In the genomic region with DNA sequence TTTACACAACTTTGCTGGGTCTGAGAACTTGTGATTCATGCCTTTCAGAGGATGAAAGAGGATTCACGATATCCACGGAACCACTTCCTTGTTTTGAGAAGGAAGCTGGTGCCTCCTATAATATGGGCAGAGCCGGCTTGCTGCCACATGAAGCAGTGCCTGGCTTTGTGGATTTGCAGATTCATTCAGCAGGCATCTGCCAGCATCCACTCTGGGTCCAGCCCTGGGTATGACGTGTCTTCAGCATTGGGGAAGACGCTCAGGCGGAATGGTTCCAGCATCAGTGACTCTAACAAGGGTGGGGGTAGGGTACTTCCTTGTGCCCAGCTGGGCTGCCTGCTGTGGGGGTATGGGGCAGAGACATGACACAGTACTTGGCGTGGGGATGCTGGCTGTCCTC, we compare ENCODE assay signal across 10 cellular contexts.
DNase-seq lines count a peak whose midpoint lies in the region; ATAC-seq and TF ChIP-seq lines count a peak whose summit lies in the region.
"Had no signal": no experiment of that assay in that cellular context is flagged by ENCODE, and none has a peak within 500 bp of the region (broad histone marks: within the 10 kb centered on the region; RNA-seq: fewer than 3 reads in every experiment).

No MANE protein-coding gene starts in this region.

- H3K4me3 ChIP-seq in breast epithelium (no peak overlapping the region), urinary bladder (ENCODE audit: low read depth, low read length) (no peak overlapping the region)

- peaks cover 52% of the 10 kb centered on the region for H3K4me1 Mint-ChIP-seq in MCF 10A (ENCODE audit: insufficient read depth, unreplicated experiment)

- intact Hi-C loops in MCF 10A (cut with micrococcal nuclease) (loop anchor here (2.0 kb wide), 1 partner anchor 108 kb away; no protein-coding TSS in a partner anchor), breast epithelium (cut with DNase I; ENCODE audit: low total_unique reads) (no loop called here)

- H3K36me3 ChIP-seq in breast epithelium: no peaks in the 10 kb centered on the region
- no peaks in the 10 kb centered on the region for H3K36me3 ChIP-seq in urinary bladder (ENCODE audit: insufficient read depth)

- peak overlapping the region; percentile 18 for H3K4me3 Mint-ChIP-seq in MCF 10A (ENCODE audit: unreplicated experiment)

- POLR2A ChIA-PET in MCF 10A (lab: Yijun Ruan, JAX): interaction anchor here (0.6 to 5.5 kb wide), 14 partner anchors 12 to 296 kb away, joined by 3 to 90 read pairs (median 4); a partner anchor contains a TSS

- H3K9me3 ChIP-seq in breast epithelium: no peaks in the 10 kb centered on the region

- CTCF ChIA-PET in MCF 10A (lab: Yijun Ruan, JAX): interaction anchor here (0.6 to 3.2 kb wide), 9 partner anchors 14 to 237 kb away, joined by 3 to 7 read pairs (median 4); a partner anchor contains a TSS

- H3K27me3 Mint-ChIP-seq in MCF 10A (ENCODE audit: insufficient read depth, unreplicated experiment): no peaks in the 10 kb centered on the region

- ATAC-seq in GM18511 (IDR thresholded peaks at IDR 0.05; ENCODE audit: unreplicated experiment): no peak

- BruUV-seq in MCF 10A (replicated peaks; lab: Mats Ljungman, UMichigan): no TSS peak

- no peaks in the 10 kb centered on the region for H3K27me3 ChIP-seq in breast epithelium

- no peaks in the 10 kb centered on the region for H3K36me3 Mint-ChIP-seq in MCF 10A (ENCODE audit: insufficient read depth, unreplicated experiment)

- TF ChIP-seq CTCF in MCF 10A (IDR thresholded peaks at IDR 0.05; ENCODE audit: unreplicated experiment) (no peak), breast epithelium (IDR thresholded peaks at IDR 0.05) (no peak)

- DNase-seq in MCF 10A (ENCODE audit: unreplicated experiment): peak; percentile 98
- DNase-seq in breast epithelium (ENCODE audit: low spot score in 2 of 2): no peak
- DNase-seq in SW480 (ENCODE audit: low spot score): peak; percentile 97
- DNase-seq in inferior parietal cortex (ENCODE audit: extremely low spot score): peak; percentile 15
- no peak for DNase-seq in SW 1271 (lab: John Stamatoyannopoulos, UW)
- no peak for DNase-seq in activated CD8-positive, alpha-beta memory T cell treated with anti-CD3 and anti-CD28 coated beads, Interleukin-2, amount 50 U/mL, for 48 hours
- DNase-seq: activated naive CD4-positive, alpha-beta T cell; glutamatergic neuron had no signal

- no peak for TF ChIP-seq POLR2A in breast epithelium (IDR thresholded peaks at IDR 0.05)

- WGBS in urinary bladder: 54% methylated on average over 7 of the region's 7 CpGs

- no peak overlapping the region for H3K27ac ChIP-seq in breast epithelium
- peak overlapping the region; percentile 51 for H3K27ac ChIP-seq in urinary bladder (ENCODE audit: low read depth)

- peak overlapping the region; percentile 3 for H3K27ac Mint-ChIP-seq in MCF 10A (ENCODE audit: low read depth, unreplicated experiment)

- H3K4me1 ChIP-seq in breast epithelium (no peaks in the 10 kb centered on the region), urinary bladder (ENCODE audit: insufficient read depth) (no peaks in the 10 kb centered on the region)

- H3K9me3 Mint-ChIP-seq in MCF 10A (ENCODE audit: unreplicated experiment): no peaks in the 10 kb centered on the region

Comparison
In these comparisons a context has a peak if more than half of its experiments do, and no peak if none do; other contexts are left out.
1. DNase-seq: peak in MCF 10A (single experiment), SW480 (single experiment) and inferior parietal cortex (single experiment); none in breast epithelium (0 of 2), SW 1271 (0 of 2) and activated CD8-positive, alpha-beta memory T cell treated with anti-CD3 and anti-CD28 coated beads, Interleukin-2, amount 50 U/mL, for 48 hours (single experiment).